8 cellular contexts compared by ENCODE assay signal in genomic region chr7:140697447-140698143, GRCh38. TPM values are rescaled to one million over a fixed set of nuclear protein-coding genes. Genes with fewer than 3 reads are reported as not detected.
DNase-seq lines count a peak whose midpoint lies in the region; ATAC-seq and TF ChIP-seq lines count a peak whose summit lies in the region.

No MANE protein-coding gene starts in this region.

- peaks cover 46% of the 10 kb centered on the region for H3K79me2 ChIP-seq in ACC112 (ENCODE audit: control insufficient read depth, insufficient read depth, low read length, unreplicated experiment)

- no peaks in the 10 kb centered on the region for H3K9me3 Mint-ChIP-seq in chondrocyte (ENCODE audit: low read depth)

- H3K9me3 ChIP-seq in HUES64 (ENCODE audit: insufficient read depth, low read depth, low read length) (no peaks in the 10 kb centered on the region), mucosa of stomach (ENCODE audit: control insufficient read depth, low read length) (no peaks in the 10 kb centered on the region)

- peak overlapping the region; percentile 79 for H2AFZ ChIP-seq in ACC112 (ENCODE audit: low read length, unreplicated experiment)

- peak overlapping the region; percentile 98 for H3K27ac Mint-ChIP-seq in chondrocyte (ENCODE audit: unreplicated experiment)

- ATAC-seq in HG02763 (IDR thresholded peaks at IDR 0.05; ENCODE audit: unreplicated experiment) = no peak
- no peak for ATAC-seq in esophagus mucosa
- ATAC-seq in HG02885 (IDR thresholded peaks at IDR 0.05; ENCODE audit: poor library complexity, unreplicated experiment) = no peak

- peaks cover under 1% of the 10 kb centered on the region; the same call in 1 of the 2 replicates for H3K36me3 ChIP-seq in ACC112 (ENCODE audit: insufficient read depth, low read length)
- H3K36me3 ChIP-seq in HUES64 (ENCODE audit: insufficient read depth, low read length) = no peaks in the 10 kb centered on the region
- no peaks in the 10 kb centered on the region for H3K36me3 ChIP-seq in mucosa of stomach (ENCODE audit: control insufficient read depth, insufficient read depth, low read length)

- no peak for DNase-seq in chondrocyte (ENCODE audit: low spot score)
- DNase-seq in NCI-H2227 (lab: John Stamatoyannopoulos, UW; ENCODE audit: unreplicated experiment) = no peak

- peaks cover 33% of the 10 kb centered on the region for H3K4me1 Mint-ChIP-seq in chondrocyte (ENCODE audit: low read depth)

- H3K27ac ChIP-seq in ACC112 (ENCODE audit: low read depth, low read length) (peak overlapping the region; percentile 54), HUES64 (ENCODE audit: low read depth, low read length) (peak overlapping the region; percentile 86)

- H3K27me3 ChIP-seq in ACC112 (ENCODE audit: insufficient read depth, low read length) (no peaks in the 10 kb centered on the region), HUES64 (ENCODE audit: insufficient read depth, low read length) (no peaks in the 10 kb centered on the region), mucosa of stomach (ENCODE audit: control insufficient read depth, insufficient read depth, low read length) (no peaks in the 10 kb centered on the region)

- H3K4me3 ChIP-seq in ACC112 (ENCODE audit: low read depth, low read length) = peak overlapping the region; percentile 85
- peak overlapping the region; percentile 83 for H3K4me3 ChIP-seq in HUES64 (ENCODE audit: low read length)
- H3K4me3 ChIP-seq in mucosa of stomach (ENCODE audit: low read length) = peak overlapping the region; percentile 62

- H3K4me1 ChIP-seq in ACC112 (ENCODE audit: control insufficient read depth, insufficient read depth, low read length, unreplicated experiment) (peaks cover 10% of the 10 kb centered on the region), HUES64 (ENCODE audit: insufficient read depth, low read length) (no peaks in the 10 kb centered on the region; the same call in 1 of the 2 replicates), mucosa of stomach (ENCODE audit: control insufficient read depth, insufficient read depth, low read length) (peaks cover 9% of the 10 kb centered on the region)

- no peak for TF ChIP-seq CTCF in chondrocyte (IDR thresholded peaks at IDR 0.05)

- WGBS in HUES64 = 31% methylated on average over 24 of the region's 24 CpGs

- H3K27me3 Mint-ChIP-seq in chondrocyte (ENCODE audit: low read depth) = no peaks in the 10 kb centered on the region

- H3K9ac ChIP-seq in HUES64 (ENCODE audit: low read depth, low read length) = peak overlapping the region; percentile 85
- peak overlapping the region; percentile 82 for H3K9ac ChIP-seq in mucosa of stomach (ENCODE audit: low read length)

- H3K36me3 Mint-ChIP-seq in chondrocyte (ENCODE audit: low read depth) = peaks cover 2% of the 10 kb centered on the region

- H3K4me3 Mint-ChIP-seq in chondrocyte (ENCODE audit: unreplicated experiment) = peak overlapping the region; percentile 99

RNA-seq across cellular contexts. Expression of gene NDUFB2, which starts 1.1 kb away (rescaled TPM):
- 212 TPM for polyA plus RNA-seq in HUES64 (2013, experiment 1 of 2)
- 190 TPM for polyA plus RNA-seq in HUES64 (2013, experiment 2 of 2)
- total RNA-seq in chondrocyte (186 to 198 TPM (median 193 TPM) in 3 replicates), esophagus mucosa (181 TPM)

RNA-seq across cellular contexts. Expression of gene ADCK2, which starts 24.9 kb away (rescaled TPM):
- polyA plus RNA-seq in HUES64 (2013, experiment 1 of 2) = 3.0 TPM
- polyA plus RNA-seq in HUES64 (2013, experiment 2 of 2) = 4.1 TPM
- total RNA-seq in chondrocyte (23.6 to 28.0 TPM (median 26.9 TPM) in 3 replicates), esophagus mucosa (20.2 TPM)

RNA-seq across cellular contexts. Expression of gene DENND2A, which starts 57.0 kb away (rescaled TPM):
- polyA plus RNA-seq in HUES64 (2013, experiment 1 of 2) = 9.5 TPM
- polyA plus RNA-seq in HUES64 (2013, experiment 2 of 2) = 12.8 TPM
- total RNA-seq in chondrocyte = 6.5 to 16.3 TPM (median 16.0 TPM) in 3 replicates
- 1.0 TPM for total RNA-seq in esophagus mucosa
